14 cellular contexts compared by ENCODE assay signal in genomic region chr6:137277971-137278602, GRCh38. TPM values are rescaled to one million over a fixed set of nuclear protein-coding genes. Genes with fewer than 3 reads are reported as not detected.
DNase-seq lines count a peak whose midpoint lies in the region; ATAC-seq and TF ChIP-seq lines count a peak whose summit lies in the region.
"Had no signal": no experiment of that assay in that cellular context is flagged by ENCODE, and none has a peak within 500 bp of the region (broad histone marks: within the 10 kb centered on the region; RNA-seq: fewer than 3 reads in every experiment).

No MANE protein-coding gene starts in this region.

- ATAC-seq in HG02759 (IDR thresholded peaks at IDR 0.05; ENCODE audit: unreplicated experiment) (no peak), HG03565 (IDR thresholded peaks at IDR 0.05; ENCODE audit: unreplicated experiment) (no peak)
- ATAC-seq: stimulated activated memory B cell treated with anti-CD40 and anti-IgM and Interleukin-4, amounts not matched to agents 10 μg/mL and 1 μg/mL and 100 μg/mL, for 72 hours had no signal

- H3K27ac ChIP-seq in smooth muscle cell (ENCODE audit: low read depth) = peak overlapping the region; percentile 64

- peaks cover 4% of the 10 kb centered on the region for H3K4me1 Mint-ChIP-seq in activated CD4-positive, alpha-beta T cell treated with anti-CD3 and anti-CD28 coated beads, Interleukin-2, amount 10 ng/mL, durations not matched to agents 24 days and 14 days
- H3K4me1 Mint-ChIP-seq: activated CD4-positive, alpha-beta T cell treated with anti-CD3 and anti-CD28 coated beads, Interleukin-2, amount 10 ng/mL, durations not matched to agents 7 days and 5 days; activated naive CD4-positive, alpha-beta T cell treated with anti-CD3 and anti-CD28 coated beads, Interleukin-2, amount 10 ng/mL, durations not matched to agents 7 days and 5 days had no signal

- H3K27ac Mint-ChIP-seq in activated CD4-positive, alpha-beta T cell treated with anti-CD3 and anti-CD28 coated beads, Interleukin-2, amount 10 ng/mL, durations not matched to agents 24 days and 14 days = no peak overlapping the region
- H3K27ac Mint-ChIP-seq: activated CD4-positive, alpha-beta T cell treated with anti-CD3 and anti-CD28 coated beads, Interleukin-2, amount 10 ng/mL, durations not matched to agents 7 days and 5 days; activated naive CD4-positive, alpha-beta T cell treated with anti-CD3 and anti-CD28 coated beads, Interleukin-2, amount 10 ng/mL, durations not matched to agents 7 days and 5 days; mesothelial cell of epicardium; stimulated activated memory B cell treated with anti-CD40 and anti-IgM and Interleukin-4, amounts not matched to agents 10 μg/mL and 1 μg/mL and 100 μg/mL, for 72 hours had no signal

- no peak overlapping the region for H3K4me3 ChIP-seq in smooth muscle cell

- H3K4me2 ChIP-seq in smooth muscle cell = peak overlapping the region; percentile 61

- peak; percentile 48 for DNase-seq in activated CD4-positive, alpha-beta T cell treated with anti-CD3 and anti-CD28 coated beads, Interleukin-2, amount 10 ng/mL, durations not matched to agents 24 days and 14 days
- no peak for DNase-seq in activated CD4-positive, alpha-beta T cell treated with anti-CD3 and anti-CD28 coated beads for 48 hours
- DNase-seq in SW 1271 (lab: John Stamatoyannopoulos, UW) (peak; percentile 29 to 40), fibroblast of peridontal ligament (ENCODE audit: extremely low read depth) (peak; percentile 53), smooth muscle cell (lab: John Stamatoyannopoulos, UW; ENCODE audit: unreplicated experiment) (peak; percentile 2), NOMO-1 treated with dmso at 0.1 percent for 144 hours (lab: John Stamatoyannopoulos, UW; ENCODE audit: unreplicated experiment) (no peak)
- DNase-seq: activated CD4-positive, alpha-beta T cell treated with anti-CD3 and anti-CD28 coated beads, Interleukin-2, amount 10 ng/mL, durations not matched to agents 7 days and 5 days; activated naive CD4-positive, alpha-beta T cell treated with anti-CD3 and anti-CD28 coated beads, Interleukin-2, amount 10 ng/mL, durations not matched to agents 7 days and 5 days; erythroblast; OCI-M1 had no signal

- TF ChIP-seq CTCF in smooth muscle cell (IDR thresholded peaks at IDR 0.05; ENCODE audit: borderline replicate concordance, insufficient read depth, poor library complexity, severe bottlenecking) = no peak

- H3K4me3 Mint-ChIP-seq in activated CD4-positive, alpha-beta T cell treated with anti-CD3 and anti-CD28 coated beads, Interleukin-2, amount 10 ng/mL, durations not matched to agents 24 days and 14 days = no peak overlapping the region
- H3K4me3 Mint-ChIP-seq: activated CD4-positive, alpha-beta T cell treated with anti-CD3 and anti-CD28 coated beads, Interleukin-2, amount 10 ng/mL, durations not matched to agents 7 days and 5 days; activated naive CD4-positive, alpha-beta T cell treated with anti-CD3 and anti-CD28 coated beads, Interleukin-2, amount 10 ng/mL, durations not matched to agents 7 days and 5 days; mesothelial cell of epicardium; stimulated activated memory B cell treated with anti-CD40 and anti-IgM and Interleukin-4, amounts not matched to agents 10 μg/mL and 1 μg/mL and 100 μg/mL, for 72 hours had no signal

- WGBS in smooth muscle cell (ENCODE audit: low lambda C conversion rate) = 20% methylated on average over 14 of the region's 14 CpGs

- intact Hi-C loops in activated CD4-positive, alpha-beta T cell treated with anti-CD3 and anti-CD28 coated beads, Interleukin-2, amount 10 ng/mL, durations not matched to agents 24 days and 14 days (cut with micrococcal nuclease) = no loop called here

- no peaks in the 10 kb centered on the region for H3K27me3 ChIP-seq in smooth muscle cell (ENCODE audit: low read depth)

- H3K36me3 ChIP-seq in smooth muscle cell (ENCODE audit: low read depth) = no peaks in the 10 kb centered on the region

- H3K79me2 ChIP-seq in smooth muscle cell (ENCODE audit: low read depth) = no peaks in the 10 kb centered on the region

- no peaks in the 10 kb centered on the region for H3K4me1 ChIP-seq in smooth muscle cell (ENCODE audit: low read depth)

- H3K9ac ChIP-seq in smooth muscle cell (ENCODE audit: low read depth) = no peak overlapping the region

- H3K27me3 Mint-ChIP-seq in activated CD4-positive, alpha-beta T cell treated with anti-CD3 and anti-CD28 coated beads, Interleukin-2, amount 10 ng/mL, durations not matched to agents 24 days and 14 days = peaks cover 37% of the 10 kb centered on the region
- H3K27me3 Mint-ChIP-seq: stimulated activated memory B cell treated with anti-CD40 and anti-IgM and Interleukin-4, amounts not matched to agents 10 μg/mL and 1 μg/mL and 100 μg/mL, for 72 hours had no signal

- H3K9me3 Mint-ChIP-seq in activated CD4-positive, alpha-beta T cell treated with anti-CD3 and anti-CD28 coated beads, Interleukin-2, amount 10 ng/mL, durations not matched to agents 24 days and 14 days = no peaks in the 10 kb centered on the region
- H3K9me3 Mint-ChIP-seq: activated CD4-positive, alpha-beta T cell treated with anti-CD3 and anti-CD28 coated beads, Interleukin-2, amount 10 ng/mL, durations not matched to agents 7 days and 5 days; activated naive CD4-positive, alpha-beta T cell treated with anti-CD3 and anti-CD28 coated beads, Interleukin-2, amount 10 ng/mL, durations not matched to agents 7 days and 5 days; mesothelial cell of epicardium; stimulated activated memory B cell treated with anti-CD40 and anti-IgM and Interleukin-4, amounts not matched to agents 10 μg/mL and 1 μg/mL and 100 μg/mL, for 72 hours had no signal

- no peaks in the 10 kb centered on the region for H3K9me3 ChIP-seq in smooth muscle cell (replicated peaks; ENCODE audit: low read depth)

- H2AFZ ChIP-seq in smooth muscle cell (ENCODE audit: low read depth) = peak overlapping the region; percentile 20

- H3K36me3 Mint-ChIP-seq in activated CD4-positive, alpha-beta T cell treated with anti-CD3 and anti-CD28 coated beads, Interleukin-2, amount 10 ng/mL, durations not matched to agents 24 days and 14 days (ENCODE audit: low read depth) = no peaks in the 10 kb centered on the region
- H3K36me3 Mint-ChIP-seq: activated naive CD4-positive, alpha-beta T cell treated with anti-CD3 and anti-CD28 coated beads, Interleukin-2, amount 10 ng/mL, durations not matched to agents 7 days and 5 days; mesothelial cell of epicardium had no signal

- no peaks in the 10 kb centered on the region for H3F3A ChIP-seq in smooth muscle cell (ENCODE audit: low read depth)

- H4K20me1 ChIP-seq in smooth muscle cell (ENCODE audit: low read depth) = no peaks in the 10 kb centered on the region

RNA-seq across cellular contexts. Expression of gene IFNGR1, which starts 58.9 kb away (rescaled TPM):
- 13.9 and 14.4 TPM in 2 replicates for total RNA-seq in activated CD4-positive, alpha-beta T cell treated with anti-CD3 and anti-CD28 coated beads, Interleukin-2, amount 10 ng/mL, durations not matched to agents 24 days and 14 days
- 83.7 and 88.3 TPM in 2 replicates for total RNA-seq in smooth muscle cell
- 51.1 and 61.1 TPM in 2 replicates for polyA plus RNA-seq in smooth muscle cell

Comparison
In these comparisons a context has a peak if more than half of its experiments do, and no peak if none do; other contexts are left out.
1. DNase-seq: peak in activated CD4-positive, alpha-beta T cell treated with anti-CD3 and anti-CD28 coated beads, Interleukin-2, amount 10 ng/mL, durations not matched to agents 24 days and 14 days (single experiment), SW 1271 (2 of 2), fibroblast of peridontal ligament (single experiment) and smooth muscle cell (single experiment); none in activated CD4-positive, alpha-beta T cell treated with anti-CD3 and anti-CD28 coated beads for 48 hours (single experiment) and NOMO-1 treated with dmso at 0.1 percent for 144 hours (single experiment).